In the genomic region with DNA sequence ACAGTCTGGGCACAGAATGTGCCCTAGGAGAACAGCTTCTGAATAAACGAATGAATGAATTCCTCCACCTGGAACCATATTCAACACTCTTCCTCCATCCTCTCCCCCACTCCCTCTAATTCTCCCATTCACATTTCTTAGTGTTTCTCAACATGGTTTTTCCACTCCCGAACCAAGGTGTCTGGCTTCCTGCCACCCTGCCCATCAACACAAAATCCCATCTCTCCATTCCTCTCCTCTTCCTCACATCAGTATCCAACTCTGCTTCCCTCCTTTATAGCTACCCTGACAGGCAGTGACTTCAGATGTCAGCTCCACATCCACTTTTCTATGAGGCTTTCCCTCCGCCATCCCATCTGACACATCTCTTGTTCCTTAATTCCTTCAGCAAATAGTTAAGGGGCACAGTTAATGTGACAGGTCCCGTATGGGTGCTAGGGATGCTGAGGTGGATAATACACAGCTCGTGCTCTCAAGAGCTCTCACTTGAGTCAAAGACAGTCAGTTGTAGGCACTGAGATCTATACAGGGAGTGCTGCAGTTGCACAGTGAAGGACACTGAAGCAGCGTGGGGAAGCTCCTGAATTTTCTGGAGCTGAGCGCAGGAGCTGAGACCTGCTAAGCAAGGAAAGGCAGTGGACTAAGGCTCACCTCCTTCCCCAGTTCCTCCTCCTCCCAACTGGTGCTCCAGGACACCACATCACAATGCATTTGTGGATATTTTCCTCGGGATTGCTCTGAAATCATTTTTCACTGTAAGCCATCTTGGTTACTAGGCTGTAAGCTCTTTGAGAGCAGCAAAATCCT, we compare ENCODE assay signal across 7 cellular contexts. TPM values are rescaled to one million over a fixed set of nuclear protein-coding genes. Genes with fewer than 3 reads are reported as not detected.
DNase-seq lines count a peak whose midpoint lies in the region; TF ChIP-seq lines count a peak whose summit lies in the region.
"Had no signal": no experiment of that assay in that cellular context is flagged by ENCODE, and none has a peak within 500 bp of the region (broad histone marks: within the 10 kb centered on the region; RNA-seq: fewer than 3 reads in every experiment).

No MANE protein-coding gene starts in this region.

- TF ChIP-seq CTCF in NB4 (IDR thresholded peaks at IDR 0.05; ENCODE audit: low read depth, low read length) (no peak), fibroblast of the aortic adventitia (IDR thresholded peaks at IDR 0.05; ENCODE audit: insufficient read depth, low read length) (no peak)

- no peak for TF ChIP-seq POLR2A in NB4 (IDR thresholded peaks at IDR 0.05; ENCODE audit: extremely low read depth, insufficient read length)

- DNase-seq in NB4 (ENCODE audit: low read depth) (no peak), fibroblast of the aortic adventitia (ENCODE audit: low read depth) (no peak), superior temporal gyrus (ENCODE audit: extremely low spot score) (peak; percentile 53), NCI-H1417 (lab: John Stamatoyannopoulos, UW) (no peak), ureter (ENCODE audit: low spot score) (no peak), OCI-M2 (lab: John Stamatoyannopoulos, UW; ENCODE audit: unreplicated experiment) (no peak)

- H3K4me3 ChIP-seq in NB4 (ENCODE audit: low read depth, low read length) (peak overlapping the region; percentile 98), fibroblast of the aortic adventitia (ENCODE audit: low read depth, low read length) (peak overlapping the region; percentile 100)

RNA-seq across cellular contexts. Expression of a gene that starts 2.7 kb away (rescaled TPM):
- 146 and 207 TPM in 2 replicates for total RNA-seq in fibroblast of the aortic adventitia (ENCODE audit: low replicate concordance)
- 177 TPM for total RNA-seq in ureter

RNA-seq across cellular contexts. Expression of a gene that starts 28.7 kb away (rescaled TPM):
- total RNA-seq in fibroblast of the aortic adventitia (ENCODE audit: low replicate concordance), result not detected in 2 replicates
- total RNA-seq in ureter, result 59.7 TPM
- total RNA-seq: HT1080 had no signal

RNA-seq across cellular contexts. Expression of a gene that starts 36.2 kb away (rescaled TPM):
- total RNA-seq in fibroblast of the aortic adventitia (ENCODE audit: low replicate concordance), result under 0.01 TPM in 1 of 2 replicates, not detected in the other
- total RNA-seq in ureter, result 63.8 TPM

RNA-seq across cellular contexts. Expression of a gene that starts 44.8 kb away (rescaled TPM):
- total RNA-seq in fibroblast of the aortic adventitia (ENCODE audit: low replicate concordance), result 71.8 and 93.7 TPM in 2 replicates
- total RNA-seq in ureter, result 167 TPM

Comparison
In these comparisons a context has a peak if more than half of its experiments do, and no peak if none do; other contexts are left out.
1. RNA of a gene that starts 28.7 kb away (total RNA-seq): 59.7 TPM in ureter (single experiment); not detected in fibroblast of the aortic adventitia; every median in the first group is over 10 times any median in the second.
2. RNA of a gene that starts 36.2 kb away (total RNA-seq): 63.8 TPM in ureter (single experiment); under 0.01 TPM in fibroblast of the aortic adventitia; every median in the first group is over 10 times any median in the second.